Comparison of ENCODE assay signal across 9 cellular contexts in the genomic region with DNA sequence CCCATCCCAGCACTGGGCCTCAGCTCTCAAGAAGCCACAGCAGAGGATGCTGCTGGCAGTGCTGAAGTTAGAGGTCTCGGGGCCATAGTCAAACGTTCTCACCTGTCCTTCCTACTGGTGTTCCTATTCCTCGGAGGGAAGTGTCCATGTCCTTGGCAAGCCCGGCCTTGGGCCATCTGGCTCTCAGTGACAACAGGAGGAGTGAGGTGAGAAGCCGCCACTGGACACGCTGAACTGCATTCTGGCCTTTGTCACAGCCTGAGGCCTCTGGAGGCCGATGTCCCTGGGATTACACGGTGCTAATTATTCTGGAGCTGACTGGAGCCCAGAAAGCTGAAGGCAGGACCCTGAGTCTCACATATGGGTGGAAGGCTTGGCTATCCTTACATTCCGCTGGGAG.
"Had no signal": no experiment of that assay in that cellular context is flagged by ENCODE, and none has a peak within 500 bp of the region (broad histone marks: within the 10 kb centered on the region; RNA-seq: fewer than 3 reads in every experiment).

No MANE protein-coding gene starts in this region.

- H3K9me3 ChIP-seq: HAP-1 had no signal

- ATAC-seq: HCT116, K562 had no signal

- H3K4me3 Mint-ChIP-seq: HFFc6 had no signal

- H3K4me1 ChIP-seq: HAP-1 had no signal

- H3K4me3 ChIP-seq: GM23248, HAP-1, K562 had no signal

- H3K9ac ChIP-seq: GM23248 had no signal

- H3K27ac Mint-ChIP-seq: HFFc6 had no signal

- H3K36me3 ChIP-seq: HAP-1 had no signal

- H3K27ac ChIP-seq: GM23248 had no signal

- DNase-seq: GM23248, GOT3, H7, HFFc6, IMR-90, KG1 had no signal

- H2AFZ ChIP-seq: GM23248 had no signal
